23 cellular contexts compared by ENCODE assay signal in the genomic region with DNA sequence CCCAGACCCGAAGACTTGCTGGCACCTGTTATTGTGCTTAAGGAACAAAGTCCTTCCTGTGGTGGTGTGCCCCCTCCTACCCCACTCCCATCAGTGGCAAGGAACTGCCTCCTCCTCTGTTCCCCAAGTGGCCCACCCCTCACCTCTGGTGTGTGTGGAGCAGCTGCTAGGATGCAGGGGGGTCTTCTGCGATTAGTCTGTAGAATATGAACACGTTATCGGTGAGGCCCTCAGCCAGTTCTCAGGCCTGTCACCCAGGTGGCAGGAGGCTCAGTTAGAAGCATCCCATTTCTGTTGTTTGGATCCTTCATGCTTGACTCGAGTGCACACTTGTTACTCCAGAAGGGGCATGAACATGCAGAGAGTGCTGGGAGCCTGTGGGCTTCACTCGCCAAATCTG. TPM values are rescaled to one million over a fixed set of nuclear protein-coding genes. Genes with fewer than 3 reads are reported as not detected.
DNase-seq lines count a peak whose midpoint lies in the region; ATAC-seq, FAIRE-seq and TF ChIP-seq lines count a peak whose summit lies in the region.
"Had no signal": no experiment of that assay in that cellular context is flagged by ENCODE, and none has a peak within 500 bp of the region (broad histone marks: within the 10 kb centered on the region; RNA-seq: fewer than 3 reads in every experiment).

No MANE protein-coding gene starts in this region.

- CTCF ChIA-PET in activated CD4-positive, alpha-beta T cell treated with anti-CD3 and anti-CD28 coated beads, Interleukin-2, amount 10 ng/mL, durations not matched to agents 7 days and 5 days (lab: Charles Lee), result interaction anchor here (1.5 kb wide), 1 partner anchor 12 kb away, joined by 4 read pairs; no protein-coding TSS in a partner anchor
- CTCF ChIA-PET in naive thymus-derived CD4-positive, alpha-beta T cell (lab: Charles Lee), result no interaction called here

- no peak overlapping the region for H3K4me3 ChIP-seq in naive thymus-derived CD4-positive, alpha-beta T cell (ENCODE audit: low read length)
- H3K4me3 ChIP-seq in vagina, result no peak overlapping the region
- H3K4me3 ChIP-seq: K562, SK-N-MC had no signal

- intact Hi-C loops in activated CD4-positive, alpha-beta T cell treated with anti-CD3 and anti-CD28 coated beads, Interleukin-2, amount 10 ng/mL, durations not matched to agents 24 days and 14 days (cut with micrococcal nuclease), result no loop called here
- intact Hi-C loops in naive thymus-derived CD4-positive, alpha-beta T cell (cut with micrococcal nuclease), result no loop called here
- intact Hi-C loops in vagina (cut with DNase I), result no loop called here

- POLR2A ChIA-PET in activated CD4-positive, alpha-beta T cell treated with anti-CD3 and anti-CD28 coated beads, Interleukin-2, amount 10 ng/mL, durations not matched to agents 7 days and 5 days (lab: Charles Lee), result no interaction called here
- POLR2A ChIA-PET in naive thymus-derived CD4-positive, alpha-beta T cell (lab: Charles Lee), result no interaction called here

- H3K27me3 ChIP-seq in naive thymus-derived CD4-positive, alpha-beta T cell (ENCODE audit: control insufficient read depth in 2 of 2, insufficient read depth in 2 of 2, low read length in 2 of 2), result no peaks in the 10 kb centered on the region
- H3K27me3 ChIP-seq in vagina, result no peaks in the 10 kb centered on the region

- H3K4me3 Mint-ChIP-seq in activated CD4-positive, alpha-beta T cell treated with anti-CD3 and anti-CD28 coated beads, Interleukin-2, amount 10 ng/mL, durations not matched to agents 24 days and 14 days, result no peak overlapping the region
- H3K4me3 Mint-ChIP-seq in activated CD4-positive, alpha-beta T cell treated with anti-CD3 and anti-CD28 coated beads, Interleukin-2, amount 10 ng/mL, durations not matched to agents 7 days and 5 days, result no peak overlapping the region
- H3K4me3 Mint-ChIP-seq in activated naive CD8-positive, alpha-beta T cell treated with anti-CD3 and anti-CD28 coated beads, Interleukin-2, amount 50 U/mL, for 24 hours, result no peak overlapping the region
- H3K4me3 Mint-ChIP-seq in activated naive CD8-positive, alpha-beta T cell treated with anti-CD3 and anti-CD28 coated beads for 36 hours, result no peak overlapping the region
- no peak overlapping the region for H3K4me3 Mint-ChIP-seq in naive thymus-derived CD4-positive, alpha-beta T cell

- H3K9me3 Mint-ChIP-seq in activated CD4-positive, alpha-beta T cell treated with anti-CD3 and anti-CD28 coated beads, Interleukin-2, amount 10 ng/mL, durations not matched to agents 24 days and 14 days, result no peaks in the 10 kb centered on the region
- H3K9me3 Mint-ChIP-seq in activated CD4-positive, alpha-beta T cell treated with anti-CD3 and anti-CD28 coated beads, Interleukin-2, amount 10 ng/mL, durations not matched to agents 7 days and 5 days, result no peaks in the 10 kb centered on the region
- no peaks in the 10 kb centered on the region for H3K9me3 Mint-ChIP-seq in activated naive CD8-positive, alpha-beta T cell treated with anti-CD3 and anti-CD28 coated beads, Interleukin-2, amount 50 U/mL, for 24 hours
- no peaks in the 10 kb centered on the region for H3K9me3 Mint-ChIP-seq in activated naive CD8-positive, alpha-beta T cell treated with anti-CD3 and anti-CD28 coated beads for 36 hours
- no peaks in the 10 kb centered on the region for H3K9me3 Mint-ChIP-seq in naive thymus-derived CD4-positive, alpha-beta T cell

- no peak overlapping the region for H3K27ac ChIP-seq in naive thymus-derived CD4-positive, alpha-beta T cell (ENCODE audit: low read depth, low read length)
- H3K27ac ChIP-seq in vagina, result no peak overlapping the region
- H3K27ac ChIP-seq: C4-2B, HL-60, SK-N-MC had no signal

- no peak for ATAC-seq in activated naive CD8-positive, alpha-beta T cell treated with anti-CD3 and anti-CD28 coated beads, Interleukin-2, amount 50 U/mL, for 24 hours
- no peak for ATAC-seq in naive thymus-derived CD4-positive, alpha-beta T cell
- ATAC-seq: HepG2, K562 had no signal

- H3K27ac Mint-ChIP-seq in activated CD4-positive, alpha-beta T cell treated with anti-CD3 and anti-CD28 coated beads, Interleukin-2, amount 10 ng/mL, durations not matched to agents 24 days and 14 days, result peak overlapping the region; percentile 19
- no peak overlapping the region for H3K27ac Mint-ChIP-seq in activated CD4-positive, alpha-beta T cell treated with anti-CD3 and anti-CD28 coated beads, Interleukin-2, amount 10 ng/mL, durations not matched to agents 7 days and 5 days
- peak overlapping the region; percentile 69 for H3K27ac Mint-ChIP-seq in activated naive CD8-positive, alpha-beta T cell treated with anti-CD3 and anti-CD28 coated beads, Interleukin-2, amount 50 U/mL, for 24 hours
- H3K27ac Mint-ChIP-seq in activated naive CD8-positive, alpha-beta T cell treated with anti-CD3 and anti-CD28 coated beads for 36 hours, result no peak overlapping the region
- peak overlapping the region in 6 of 9 donors; percentile 24 to 82 (median 52) for H3K27ac Mint-ChIP-seq in naive thymus-derived CD4-positive, alpha-beta T cell

- peaks cover 0 to 21% (median 7%) of the 10 kb centered on the region in 3 experiments for H3K36me3 ChIP-seq in naive thymus-derived CD4-positive, alpha-beta T cell (ENCODE audit: control insufficient read depth in 2 of 3, insufficient read depth in 3 of 3, low read length in 3 of 3)
- no peaks in the 10 kb centered on the region for H3K36me3 ChIP-seq in vagina

- no peak for TF ChIP-seq CTCF in vagina (IDR thresholded peaks at IDR 0.05)

- peaks cover 29% of the 10 kb centered on the region for H3K4me1 Mint-ChIP-seq in activated CD4-positive, alpha-beta T cell treated with anti-CD3 and anti-CD28 coated beads, Interleukin-2, amount 10 ng/mL, durations not matched to agents 24 days and 14 days
- H3K4me1 Mint-ChIP-seq in activated CD4-positive, alpha-beta T cell treated with anti-CD3 and anti-CD28 coated beads, Interleukin-2, amount 10 ng/mL, durations not matched to agents 7 days and 5 days, result peaks cover 30% of the 10 kb centered on the region
- peaks cover 29% of the 10 kb centered on the region for H3K4me1 Mint-ChIP-seq in activated naive CD8-positive, alpha-beta T cell treated with anti-CD3 and anti-CD28 coated beads, Interleukin-2, amount 50 U/mL, for 24 hours
- H3K4me1 Mint-ChIP-seq in activated naive CD8-positive, alpha-beta T cell treated with anti-CD3 and anti-CD28 coated beads for 36 hours, result peaks cover 9% of the 10 kb centered on the region
- peaks cover 17 to 55% (median 36%) of the 10 kb centered on the region in 7 donors for H3K4me1 Mint-ChIP-seq in naive thymus-derived CD4-positive, alpha-beta T cell

- FAIRE-seq in RCC 7860 (lab: Jason Lieb, UNC), result no peak
- FAIRE-seq: HepG2, K562 had no signal

- no peak for TF ChIP-seq POLR2A in vagina (IDR thresholded peaks at IDR 0.05)

- DNase-seq in activated CD4-positive, alpha-beta T cell treated with anti-CD3 and anti-CD28 coated beads, Interleukin-2, amount 10 ng/mL, durations not matched to agents 24 days and 14 days, result no peak
- no peak for DNase-seq in activated CD4-positive, alpha-beta T cell treated with anti-CD3 and anti-CD28 coated beads, Interleukin-2, amount 10 ng/mL, durations not matched to agents 7 days and 5 days
- no peak for DNase-seq in activated naive CD8-positive, alpha-beta T cell treated with anti-CD3 and anti-CD28 coated beads, Interleukin-2, amount 50 U/mL, for 24 hours
- no peak for DNase-seq in activated naive CD8-positive, alpha-beta T cell treated with anti-CD3 and anti-CD28 coated beads for 36 hours
- no peak for DNase-seq in naive thymus-derived CD4-positive, alpha-beta T cell
- DNase-seq in RCC 7860 (ENCODE audit: low spot score), result no peak
- no peak for DNase-seq in CD1c-positive myeloid dendritic cell (ENCODE audit: extremely low spot score)
- no peak for DNase-seq in vagina (ENCODE audit: extremely low spot score in 2 of 2)
- DNase-seq: 8988T, MM.1S, NCI-H1092, NCI-H1436, NCI-H187 treated with DMSO at 0.1 percent for 48 hours, NCI-H2107, NCI-H446 treated with DMSO at 0.1 percent for 48 hours, NCI-H526 treated with DMSO at 0.1 percent for 48 hours, RPMI8226, SHP77 treated with DMSO at 0.1 percent for 48 hours had no signal

- H3K36me3 Mint-ChIP-seq in activated CD4-positive, alpha-beta T cell treated with anti-CD3 and anti-CD28 coated beads, Interleukin-2, amount 10 ng/mL, durations not matched to agents 24 days and 14 days (ENCODE audit: low read depth), result peaks cover 79% of the 10 kb centered on the region
- H3K36me3 Mint-ChIP-seq in activated CD4-positive, alpha-beta T cell treated with anti-CD3 and anti-CD28 coated beads, Interleukin-2, amount 10 ng/mL, durations not matched to agents 7 days and 5 days (ENCODE audit: low read depth), result peaks cover 45% of the 10 kb centered on the region
- peaks cover 63% of the 10 kb centered on the region for H3K36me3 Mint-ChIP-seq in activated naive CD8-positive, alpha-beta T cell treated with anti-CD3 and anti-CD28 coated beads, Interleukin-2, amount 50 U/mL, for 24 hours (ENCODE audit: low read depth)
- peaks cover 47% of the 10 kb centered on the region for H3K36me3 Mint-ChIP-seq in activated naive CD8-positive, alpha-beta T cell treated with anti-CD3 and anti-CD28 coated beads for 36 hours
- peaks cover 4 to 36% (median 13%) of the 10 kb centered on the region in 5 donors for H3K36me3 Mint-ChIP-seq in naive thymus-derived CD4-positive, alpha-beta T cell

- H3K9me3 ChIP-seq in naive thymus-derived CD4-positive, alpha-beta T cell (ENCODE audit: control insufficient read depth in 2 of 3, low read length in 3 of 3), result no peaks in the 10 kb centered on the region
- no peaks in the 10 kb centered on the region for H3K9me3 ChIP-seq in vagina

- H3K4me1 ChIP-seq in naive thymus-derived CD4-positive, alpha-beta T cell (ENCODE audit: control insufficient read depth in 2 of 2, insufficient read depth in 2 of 2, low read length in 2 of 2), result peaks cover 0 to 20% of the 10 kb centered on the region in 2 donors
- peaks cover 9% of the 10 kb centered on the region for H3K4me1 ChIP-seq in vagina

- no peaks in the 10 kb centered on the region for H3K27me3 Mint-ChIP-seq in activated CD4-positive, alpha-beta T cell treated with anti-CD3 and anti-CD28 coated beads, Interleukin-2, amount 10 ng/mL, durations not matched to agents 24 days and 14 days
- H3K27me3 Mint-ChIP-seq in activated CD4-positive, alpha-beta T cell treated with anti-CD3 and anti-CD28 coated beads, Interleukin-2, amount 10 ng/mL, durations not matched to agents 7 days and 5 days, result no peaks in the 10 kb centered on the region
- no peaks in the 10 kb centered on the region for H3K27me3 Mint-ChIP-seq in activated naive CD8-positive, alpha-beta T cell treated with anti-CD3 and anti-CD28 coated beads, Interleukin-2, amount 50 U/mL, for 24 hours
- H3K27me3 Mint-ChIP-seq in activated naive CD8-positive, alpha-beta T cell treated with anti-CD3 and anti-CD28 coated beads for 36 hours, result no peaks in the 10 kb centered on the region
- no peaks in the 10 kb centered on the region for H3K27me3 Mint-ChIP-seq in naive thymus-derived CD4-positive, alpha-beta T cell

RNA-seq across cellular contexts. Expression of a gene that starts 39.3 kb away (rescaled TPM):
- 82.0 and 83.3 TPM in 2 replicates for total RNA-seq in activated CD4-positive, alpha-beta T cell treated with anti-CD3 and anti-CD28 coated beads, Interleukin-2, amount 10 ng/mL, durations not matched to agents 24 days and 14 days
- 10 to 100 TPM; 76.5 TPM for total RNA-seq in activated CD4-positive, alpha-beta T cell treated with anti-CD3 and anti-CD28 coated beads, Interleukin-2, amount 10 ng/mL, durations not matched to agents 7 days and 5 days
- total RNA-seq in activated naive CD8-positive, alpha-beta T cell treated with anti-CD3 and anti-CD28 coated beads for 36 hours, result 10 to 100 TPM; 53.8 to 54.3 TPM
- total RNA-seq in naive thymus-derived CD4-positive, alpha-beta T cell, result 10 to 100 TPM; 45.8 to 77.3 (median 59.3) TPM
- polyA plus RNA-seq in naive thymus-derived CD4-positive, alpha-beta T cell, result 10 to 100 TPM; 14.5 to 21.0 TPM
- total RNA-seq in vagina, result 30.9 TPM

Comparison
In these comparisons a context has a peak if more than half of its experiments do, and no peak if none do; other contexts are left out.
1. H3K27ac Mint-ChIP-seq: peak in activated CD4-positive, alpha-beta T cell treated with anti-CD3 and anti-CD28 coated beads, Interleukin-2, amount 10 ng/mL, durations not matched to agents 24 days and 14 days (single experiment), activated naive CD8-positive, alpha-beta T cell treated with anti-CD3 and anti-CD28 coated beads, Interleukin-2, amount 50 U/mL, for 24 hours (single experiment) and naive thymus-derived CD4-positive, alpha-beta T cell (6 of 9); none in activated CD4-positive, alpha-beta T cell treated with anti-CD3 and anti-CD28 coated beads, Interleukin-2, amount 10 ng/mL, durations not matched to agents 7 days and 5 days (single experiment) and activated naive CD8-positive, alpha-beta T cell treated with anti-CD3 and anti-CD28 coated beads for 36 hours (single experiment).